Comparison of ENCODE assay signal across 1 cellular context in the genomic region with DNA sequence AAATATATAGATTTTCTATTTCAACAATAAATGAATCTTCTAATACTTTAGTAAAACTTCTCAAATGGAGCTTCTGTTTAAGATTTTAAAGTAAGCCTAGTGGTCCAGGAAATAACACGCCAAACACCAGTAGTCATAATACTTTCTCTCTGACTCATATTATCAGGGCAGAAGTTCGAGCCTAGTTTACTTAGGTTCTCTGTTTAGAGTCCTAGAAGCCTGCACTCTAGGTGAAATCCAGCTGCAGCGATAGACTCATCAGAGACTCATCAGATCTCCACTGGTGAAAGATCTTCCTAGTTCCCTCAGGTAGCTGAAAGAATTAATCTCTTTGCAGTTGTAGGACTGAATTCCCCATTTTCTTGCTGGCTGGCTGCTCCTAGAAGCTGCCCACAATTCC.
A peak's percentile ranks its signal among the peaks of the same experiment; 100 is the strongest.
TF ChIP-seq lines count a peak whose summit lies in the region.

No MANE protein-coding gene starts in this region.

TF ChIP-seq in GM12878, 131 proteins besides CTCF, POLR2A, EP300 and RAD21:
- TF ChIP-seq JUNB (IDR thresholded peaks at IDR 0.05) (peak; percentile 9; the same call in 1 of the 2 replicates), MEF2A (IDR thresholded peaks at IDR 0.05; ENCODE audit: insufficient read depth, low read depth, low read length) (no peak), POU2F2 (IDR thresholded peaks at IDR 0.05; ENCODE audit: borderline replicate concordance, low read depth, low read length) (no peak)
TF ChIP-seq in GM12878: peak in this region for 1.
